In genomic region chr5:16901038-16901644, GRCh38 we compare ENCODE assay signal across 28 cellular contexts. TPM values are rescaled to one million over a fixed set of nuclear protein-coding genes. Genes with fewer than 3 reads are reported as not detected.
A peak's percentile ranks its signal among the peaks of the same experiment; 100 is the strongest.
DNase-seq lines count a peak whose midpoint lies in the region; ATAC-seq, FAIRE-seq and TF ChIP-seq lines count a peak whose summit lies in the region.
"Had no signal": no experiment of that assay in that cellular context is flagged by ENCODE, and none has a peak within 500 bp of the region (broad histone marks: within the 10 kb centered on the region; RNA-seq: fewer than 3 reads in every experiment).

No MANE protein-coding gene starts in this region.

- no peak for TF ChIP-seq POLR2A in stomach (IDR thresholded peaks at IDR 0.05)

- H3K4me1 ChIP-seq in astrocyte (ENCODE audit: insufficient read depth, low read length) (peaks cover 16% of the 10 kb centered on the region), kidney (ENCODE audit: control insufficient read depth in 1 of 2, insufficient read depth in 1 of 2, low read depth in 1 of 2, low read length in 2 of 2) (peaks cover 8 to 21% of the 10 kb centered on the region in 2 donors), stomach (peaks cover 44 to 87% (median 60%) of the 10 kb centered on the region in 4 donors)
- H3K4me1 ChIP-seq: testis had no signal

- H3K4me1 Mint-ChIP-seq in HFFc6 (ENCODE audit: low read depth) (peaks cover 72% of the 10 kb centered on the region), astrocyte (ENCODE audit: low read depth, unreplicated experiment) (peaks cover 16% of the 10 kb centered on the region), chondrocyte (ENCODE audit: low read depth) (peaks cover 51% of the 10 kb centered on the region)
- H3K4me1 Mint-ChIP-seq: activated CD4-positive, alpha-beta T cell treated with anti-CD3 and anti-CD28 coated beads, Interleukin-2, amount 10 ng/mL, durations not matched to agents 24 days and 14 days; activated CD8-positive, alpha-beta memory T cell treated with anti-CD3 and anti-CD28 coated beads, Interleukin-2, amount 10 ng/mL, durations not matched to agents 7 days and 5 days; memory B cell had no signal

- peaks cover 16% of the 10 kb centered on the region; the same call in 1 of the 2 replicates for H3K36me3 Mint-ChIP-seq in HFFc6 (ENCODE audit: low read depth)
- peaks cover 4% of the 10 kb centered on the region for H3K36me3 Mint-ChIP-seq in astrocyte (ENCODE audit: low read depth, unreplicated experiment)
- no peaks in the 10 kb centered on the region for H3K36me3 Mint-ChIP-seq in chondrocyte (ENCODE audit: low read depth)
- H3K36me3 Mint-ChIP-seq: activated CD8-positive, alpha-beta memory T cell treated with anti-CD3 and anti-CD28 coated beads, Interleukin-2, amount 10 ng/mL, durations not matched to agents 7 days and 5 days; memory B cell had no signal

- DNase-seq in HFFc6, result no peak
- DNase-seq in astrocyte (ENCODE audit: low read depth), result no peak
- peak; percentile 41 for DNase-seq in kidney
- DNase-seq in stomach, result no peak
- no peak for DNase-seq in activated CD4-positive, alpha-beta T cell treated with anti-CD3 and anti-CD28 coated beads, Interleukin-2, amount 50 U/mL, for 48 hours
- no peak for DNase-seq in chondrocyte (ENCODE audit: low spot score)
- no peak for DNase-seq in activated CD4-positive, CD25-positive, alpha-beta regulatory T cell (lab: John Stamatoyannopoulos, UW)
- DNase-seq: activated CD4-positive, alpha-beta T cell treated with anti-CD3 and anti-CD28 coated beads, Interleukin-2, amount 10 ng/mL, durations not matched to agents 24 days and 14 days; activated CD8-positive, alpha-beta memory T cell treated with anti-CD3 and anti-CD28 coated beads, Interleukin-2, amount 10 ng/mL, durations not matched to agents 7 days and 5 days; activated naive CD4-positive, alpha-beta T cell; activated T-cell treated with anti-CD3 and anti-CD28 coated beads, Interleukin-2, amount 50 U/mL, for 72 hours; body of pancreas; cerebellar nuclear complex; GOT3; left colon; NCI-H1436; NCI-H2081 treated with DMSO at 0.1 percent for 48 hours; NCI-H345; NCI-H748 treated with DMSO at 0.1 percent for 48 hours; nucleus accumbens; stimulated activated naive CD4-positive, alpha-beta T cell treated with Interleukin-2 at 50 U/mL for 16 hours; testis had no signal

- FAIRE-seq in astrocyte (lab: Jason Lieb, UNC) (no peak), kidney (lab: Jason Lieb, UNC) (no peak)
- FAIRE-seq: D721Med, GM12892 had no signal

- intact Hi-C loops in kidney (cut with DNase I), result no loop called here
- intact Hi-C loops in stomach (cut with DNase I; ENCODE audit: low total_unique reads), result no loop called here

- WGBS in stomach, 5 donors, result 62 to 79% (median 70%) methylated on average over 12 of the region's 12 CpGs

- no peak overlapping the region for H2AFZ ChIP-seq in astrocyte (ENCODE audit: low read depth, low read length)

- H3K36me3 ChIP-seq in astrocyte (ENCODE audit: insufficient read depth, low read length) (peaks cover 3% of the 10 kb centered on the region), kidney (ENCODE audit: control insufficient read depth in 1 of 2, insufficient read depth in 2 of 2, low read length in 2 of 2) (no peaks in the 10 kb centered on the region), stomach (no peaks in the 10 kb centered on the region)
- H3K36me3 ChIP-seq: vagina had no signal

- H3K4me3 Mint-ChIP-seq in HFFc6 (peak overlapping the region; percentile 11; the same call in 1 of the 2 replicates), astrocyte (ENCODE audit: unreplicated experiment) (no peak overlapping the region), chondrocyte (ENCODE audit: unreplicated experiment) (no peak overlapping the region)
- H3K4me3 Mint-ChIP-seq: activated CD4-positive, alpha-beta T cell treated with anti-CD3 and anti-CD28 coated beads, Interleukin-2, amount 10 ng/mL, durations not matched to agents 24 days and 14 days; activated CD8-positive, alpha-beta memory T cell treated with anti-CD3 and anti-CD28 coated beads, Interleukin-2, amount 10 ng/mL, durations not matched to agents 7 days and 5 days; activated T-cell treated with anti-CD3 and anti-CD28 coated beads, Interleukin-2, amount 50 U/mL, for 72 hours; memory B cell had no signal

- ATAC-seq in GM21737 (IDR thresholded peaks at IDR 0.05; ENCODE audit: unreplicated experiment), result no peak
- ATAC-seq: activated CD8-positive, alpha-beta memory T cell treated with anti-CD3 and anti-CD28 coated beads, Interleukin-2, amount 10 ng/mL, durations not matched to agents 7 days and 5 days; activated T-cell treated with anti-CD3 and anti-CD28 coated beads, Interleukin-2, amount 50 U/mL, for 72 hours; body of pancreas; left colon had no signal

- no peak overlapping the region for H3K27ac ChIP-seq in astrocyte (ENCODE audit: low read depth, low read length)
- H3K27ac ChIP-seq in kidney (ENCODE audit: low read depth in 2 of 2, low read length in 2 of 2), result peak overlapping the region in 1 of 2 donors; percentile 28
- H3K27ac ChIP-seq in stomach, result peak overlapping the region; percentile 46 to 86 (median 63)
- H3K27ac ChIP-seq: dorsolateral prefrontal cortex, testis, vagina had no signal

- TF ChIP-seq EP300 in stomach (IDR thresholded peaks at IDR 0.05), result no peak

- peaks cover 91% of the 10 kb centered on the region for H4K20me1 ChIP-seq in astrocyte (ENCODE audit: insufficient read depth, low read length)

- H3K9me3 ChIP-seq in astrocyte (ENCODE audit: insufficient read depth, low read depth, low read length) (no peaks in the 10 kb centered on the region), kidney (ENCODE audit: control insufficient read depth in 1 of 2, low read length in 2 of 2) (no peaks in the 10 kb centered on the region), stomach (no peaks in the 10 kb centered on the region)
- H3K9me3 ChIP-seq: body of pancreas, testis, vagina had no signal

- H3K4me3 ChIP-seq in astrocyte (ENCODE audit: insufficient read depth, low read depth, low read length) (no peak overlapping the region), kidney (ENCODE audit: low read length in 2 of 2) (no peak overlapping the region), stomach (no peak overlapping the region)
- H3K4me3 ChIP-seq: body of pancreas, dorsolateral prefrontal cortex, testis, vagina had no signal

- peaks cover 98% of the 10 kb centered on the region for H3K79me2 ChIP-seq in astrocyte (ENCODE audit: insufficient read depth, low read length)

- H3K27me3 ChIP-seq in astrocyte (ENCODE audit: insufficient read depth, low read length), result no peaks in the 10 kb centered on the region
- no peaks in the 10 kb centered on the region for H3K27me3 ChIP-seq in stomach
- H3K27me3 ChIP-seq: body of pancreas, dorsolateral prefrontal cortex, testis, vagina had no signal

- TF ChIP-seq CTCF in HFFc6 (IDR thresholded peaks at IDR 0.05), result no peak
- no peak for TF ChIP-seq CTCF in astrocyte (IDR thresholded peaks at IDR 0.05; ENCODE audit: insufficient read depth, low read depth, low read length)
- no peak for TF ChIP-seq CTCF in kidney (IDR thresholded peaks at IDR 0.05; ENCODE audit: borderline replicate concordance, extremely low read depth, insufficient read depth)
- no peak for TF ChIP-seq CTCF in stomach (IDR thresholded peaks at IDR 0.05)
- TF ChIP-seq CTCF in chondrocyte (IDR thresholded peaks at IDR 0.05), result no peak

- no peak overlapping the region for H3K4me2 ChIP-seq in astrocyte (ENCODE audit: low read length)

- peak overlapping the region; percentile 36 for H3K27ac Mint-ChIP-seq in HFFc6
- peak overlapping the region; percentile 20 for H3K27ac Mint-ChIP-seq in astrocyte (ENCODE audit: unreplicated experiment)
- no peak overlapping the region for H3K27ac Mint-ChIP-seq in chondrocyte (ENCODE audit: unreplicated experiment)
- H3K27ac Mint-ChIP-seq: activated CD4-positive, alpha-beta T cell treated with anti-CD3 and anti-CD28 coated beads, Interleukin-2, amount 10 ng/mL, durations not matched to agents 24 days and 14 days; activated CD8-positive, alpha-beta memory T cell treated with anti-CD3 and anti-CD28 coated beads, Interleukin-2, amount 10 ng/mL, durations not matched to agents 7 days and 5 days; activated T-cell treated with anti-CD3 and anti-CD28 coated beads, Interleukin-2, amount 50 U/mL, for 72 hours; memory B cell had no signal

- no peaks in the 10 kb centered on the region for H3K9me3 Mint-ChIP-seq in HFFc6
- no peaks in the 10 kb centered on the region for H3K9me3 Mint-ChIP-seq in astrocyte (ENCODE audit: unreplicated experiment)
- H3K9me3 Mint-ChIP-seq in chondrocyte (ENCODE audit: low read depth), result no peaks in the 10 kb centered on the region
- H3K9me3 Mint-ChIP-seq: activated CD4-positive, alpha-beta T cell treated with anti-CD3 and anti-CD28 coated beads, Interleukin-2, amount 10 ng/mL, durations not matched to agents 24 days and 14 days; activated T-cell treated with anti-CD3 and anti-CD28 coated beads, Interleukin-2, amount 50 U/mL, for 72 hours; memory B cell had no signal

- H3K27me3 Mint-ChIP-seq in HFFc6 (ENCODE audit: insufficient read depth) (peaks cover 2% of the 10 kb centered on the region), astrocyte (ENCODE audit: low read depth, unreplicated experiment) (no peaks in the 10 kb centered on the region), chondrocyte (ENCODE audit: low read depth) (no peaks in the 10 kb centered on the region)
- H3K27me3 Mint-ChIP-seq: activated CD4-positive, alpha-beta T cell treated with anti-CD3 and anti-CD28 coated beads, Interleukin-2, amount 10 ng/mL, durations not matched to agents 24 days and 14 days; activated CD8-positive, alpha-beta memory T cell treated with anti-CD3 and anti-CD28 coated beads, Interleukin-2, amount 10 ng/mL, durations not matched to agents 7 days and 5 days; memory B cell had no signal

- H3K9ac ChIP-seq in astrocyte (ENCODE audit: low read length) (no peak overlapping the region), kidney (ENCODE audit: low read length in 2 of 2) (no peak overlapping the region)

RNA-seq across cellular contexts. Expression of gene MYO10, which starts 34.9 kb away (rescaled TPM):
- total RNA-seq in HFFc6 (2021; fragmentation: NEBNext Ultra II Directional; extraction: Animal tissue kit (Norgen Biotek cat#: 25700)), result 100 to 1,000 TPM in 5 of 6 experiments, 10 to 100 TPM in 1; 99.4 to 142 (median 129) TPM
- 65.7 and 80.2 TPM in 2 replicates for total RNA-seq in astrocyte
- 52.4 TPM for total RNA-seq in kidney
- 7.6 TPM for polyA plus RNA-seq in kidney (ENCODE audit: insufficient read depth, low read depth, low replicate concordance)
- total RNA-seq in stomach, result 100 to 1,000 TPM in 3 of 5 donors, 10 to 100 TPM in 2; 53.8 to 233 (median 129) TPM
- 10 to 100 TPM in 2 of 3 donors, 1 to 10 TPM in 1; 6.8 to 18.1 (median 13.7) TPM for polyA plus RNA-seq in stomach
- 51.9 to 55.4 TPM (median 54.5 TPM) in 3 replicates for total RNA-seq in chondrocyte
- total RNA-seq: activated CD8-positive, alpha-beta memory T cell treated with anti-CD3 and anti-CD28 coated beads, Interleukin-2, amount 10 ng/mL, durations not matched to agents 7 days and 5 days had no signal
